28 cellular contexts compared by ENCODE assay signal in genomic region chr1:233257786-233258185, GRCh38.
"Had no signal": no experiment of that assay in that cellular context is flagged by ENCODE, and none has a peak within 500 bp of the region (broad histone marks: within the 10 kb centered on the region; RNA-seq: fewer than 3 reads in every experiment).

No MANE protein-coding gene starts in this region.

- ATAC-seq: activated naive CD4-positive, alpha-beta T cell treated with anti-CD3 and anti-CD28 coated beads, Interleukin-2, amount 50 U/mL, for 72 hours; activated T-cell treated with anti-CD3 and anti-CD28 coated beads, Interleukin-2, amount 50 U/mL, for 72 hours; effector memory CD8-positive, alpha-beta T cell; gastroesophageal sphincter; heart right ventricle; T-helper 17 cell had no signal

- H3K27ac ChIP-seq: ascending aorta, breast epithelium, cardiac muscle cell, coronary artery, dorsolateral prefrontal cortex, epithelial cell of prostate, esophagus squamous epithelium, gastroesophageal sphincter, heart right ventricle had no signal

- H3K36me3 ChIP-seq: breast epithelium, cardiac muscle cell had no signal

- DNase-seq: activated CD4-positive, alpha-beta memory T cell treated with anti-CD3 and anti-CD28 coated beads, Interleukin-2, amount 10 ng/mL, durations not matched to agents 7 days and 5 days; activated CD4-positive, alpha-beta T cell treated with anti-CD3 and anti-CD28 coated beads for 1 hour; activated CD4-positive, alpha-beta T cell treated with anti-CD3 and anti-CD28 coated beads for 4 hours; activated CD4-positive, alpha-beta T cell treated with anti-CD3 and anti-CD28 coated beads, Interleukin-2, amount 10 ng/mL, durations not matched to agents 7 days and 5 days; activated CD4-positive, alpha-beta T cell treated with anti-CD3 and anti-CD28 coated beads, Interleukin-2, amount 50 U/mL, for 4 hours; activated CD8-positive, alpha-beta memory T cell treated with anti-CD3 and anti-CD28 coated beads, Interleukin-2, amount 50 U/mL, for 48 hours; activated gamma-delta T cell; activated naive CD4-positive, alpha-beta T cell; activated naive CD4-positive, alpha-beta T cell treated with anti-CD3 and anti-CD28 coated beads, Interleukin-2, amount 10 ng/mL, durations not matched to agents 7 days and 5 days; activated naive CD8-positive, alpha-beta T cell treated with anti-CD3 and anti-CD28 coated beads, Interleukin-2, amount 10 ng/mL, durations not matched to agents 7 days and 5 days; activated T-cell treated with anti-CD3 and anti-CD28 coated beads for 4 hours; activated T-cell treated with anti-CD3 and anti-CD28 coated beads, Interleukin-2, amount 50 U/mL, for 24 hours; activated T-cell treated with anti-CD3 and anti-CD28 coated beads, Interleukin-2, amount 50 U/mL, for 72 hours; dorsolateral prefrontal cortex; effector memory CD8-positive, alpha-beta T cell; esophagus squamous epithelium; foreskin melanocyte; heart right ventricle; T-helper 1 cell; T-helper 17 cell had no signal

- H3K9me3 ChIP-seq: ascending aorta, breast epithelium, esophagus squamous epithelium, gastroesophageal sphincter, heart right ventricle had no signal

- H3K4me1 ChIP-seq: ascending aorta, breast epithelium had no signal

- H3K4me3 ChIP-seq: ascending aorta, breast epithelium, cardiac muscle cell, coronary artery, dorsolateral prefrontal cortex, esophagus squamous epithelium, gastroesophageal sphincter, heart right ventricle had no signal

- H3K27me3 ChIP-seq: ascending aorta, breast epithelium, cardiac muscle cell, dorsolateral prefrontal cortex, esophagus squamous epithelium, gastroesophageal sphincter, heart right ventricle had no signal

- FAIRE-seq: endothelial cell of umbilical vein had no signal
